In genomic region chr20:47125553-47126373, GRCh38 we compare ENCODE assay signal across 11 cellular contexts.
DNase-seq lines count a peak whose midpoint lies in the region; ATAC-seq and TF ChIP-seq lines count a peak whose summit lies in the region.
"Had no signal": no experiment of that assay in that cellular context is flagged by ENCODE, and none has a peak within 500 bp of the region (broad histone marks: within the 10 kb centered on the region; RNA-seq: fewer than 3 reads in every experiment).

No MANE protein-coding gene starts in this region.

- peak overlapping the region; percentile 61 for H3K27ac Mint-ChIP-seq in nephron progenitor cell
- no peak overlapping the region for H3K27ac Mint-ChIP-seq in activated naive CD4-positive, alpha-beta T cell treated with anti-CD3 and anti-CD28 coated beads for 36 hours
- H3K27ac Mint-ChIP-seq: naive thymus-derived CD4-positive, alpha-beta T cell had no signal

- H3K27me3 Mint-ChIP-seq in nephron progenitor cell (ENCODE audit: low read depth, poor library complexity), result no peaks in the 10 kb centered on the region
- peaks cover 18% of the 10 kb centered on the region for H3K27me3 Mint-ChIP-seq in activated naive CD4-positive, alpha-beta T cell treated with anti-CD3 and anti-CD28 coated beads for 36 hours (ENCODE audit: low read depth)

- H3K9me3 Mint-ChIP-seq in nephron progenitor cell, result no peaks in the 10 kb centered on the region
- no peaks in the 10 kb centered on the region for H3K9me3 Mint-ChIP-seq in activated naive CD4-positive, alpha-beta T cell treated with anti-CD3 and anti-CD28 coated beads for 36 hours

- no peak for ATAC-seq in GM21360 (IDR thresholded peaks at IDR 0.05; ENCODE audit: unreplicated experiment)
- ATAC-seq in GM18517 (IDR thresholded peaks at IDR 0.05; ENCODE audit: unreplicated experiment), result no peak

- peaks cover 39% of the 10 kb centered on the region for H3K4me1 Mint-ChIP-seq in nephron progenitor cell
- no peaks in the 10 kb centered on the region for H3K4me1 Mint-ChIP-seq in activated naive CD4-positive, alpha-beta T cell treated with anti-CD3 and anti-CD28 coated beads for 36 hours (ENCODE audit: low read depth)

- CTCF ChIA-PET in activated naive CD4-positive, alpha-beta T cell treated with anti-CD3 and anti-CD28 coated beads for 36 hours (lab: Charles Lee), result no interaction called here

- H3K27ac ChIP-seq in epithelial cell of prostate, result peak overlapping the region; percentile 97

- intact Hi-C loops in activated naive CD4-positive, alpha-beta T cell treated with anti-CD3 and anti-CD28 coated beads for 36 hours (cut with micrococcal nuclease), result no loop called here

- no peak for TF ChIP-seq CTCF in nephron progenitor cell (IDR thresholded peaks at IDR 0.05)

- H3K4me3 Mint-ChIP-seq in nephron progenitor cell, result no peak overlapping the region
- no peak overlapping the region for H3K4me3 Mint-ChIP-seq in activated naive CD4-positive, alpha-beta T cell treated with anti-CD3 and anti-CD28 coated beads for 36 hours
- H3K4me3 Mint-ChIP-seq: naive thymus-derived CD4-positive, alpha-beta T cell had no signal

- DNase-seq in AG20443 (ENCODE audit: low spot score), result peak; percentile 23
- DNase-seq in NCI-H2171 treated with DMSO at 0.1 percent for 48 hours (lab: John Stamatoyannopoulos, UW), result peak; percentile 96
- DNase-seq in epithelial cell of prostate (ENCODE audit: low read depth, low spot score), result peak; percentile 83
- no peak for DNase-seq in nephron progenitor cell
- DNase-seq in activated naive CD4-positive, alpha-beta T cell treated with anti-CD3 and anti-CD28 coated beads for 36 hours, result no peak
- DNase-seq in activated T-cell treated with anti-CD3 and anti-CD28 coated beads for 4 hours, result no peak
- DNase-seq: effector CD4-positive, alpha-beta T cell; naive thymus-derived CD4-positive, alpha-beta T cell; NK-92 treated with Interleukin-12 subunit alpha and Interleukin-12 subunit beta, amount 100 ng/mL, for 24 hours had no signal

- H3K36me3 Mint-ChIP-seq in nephron progenitor cell (ENCODE audit: low read depth), result no peaks in the 10 kb centered on the region
- H3K36me3 Mint-ChIP-seq in activated naive CD4-positive, alpha-beta T cell treated with anti-CD3 and anti-CD28 coated beads for 36 hours (ENCODE audit: low read depth), result no peaks in the 10 kb centered on the region
- H3K36me3 Mint-ChIP-seq: naive thymus-derived CD4-positive, alpha-beta T cell had no signal

Comparison
In these comparisons a context has a peak if more than half of its experiments do, and no peak if none do; other contexts are left out.
1. DNase-seq: peak in AG20443 (single experiment), NCI-H2171 treated with DMSO at 0.1 percent for 48 hours (single experiment) and epithelial cell of prostate (single experiment); none in nephron progenitor cell (single experiment), activated naive CD4-positive, alpha-beta T cell treated with anti-CD3 and anti-CD28 coated beads for 36 hours (single experiment) and activated T-cell treated with anti-CD3 and anti-CD28 coated beads for 4 hours (single experiment).